In the genomic region with DNA sequence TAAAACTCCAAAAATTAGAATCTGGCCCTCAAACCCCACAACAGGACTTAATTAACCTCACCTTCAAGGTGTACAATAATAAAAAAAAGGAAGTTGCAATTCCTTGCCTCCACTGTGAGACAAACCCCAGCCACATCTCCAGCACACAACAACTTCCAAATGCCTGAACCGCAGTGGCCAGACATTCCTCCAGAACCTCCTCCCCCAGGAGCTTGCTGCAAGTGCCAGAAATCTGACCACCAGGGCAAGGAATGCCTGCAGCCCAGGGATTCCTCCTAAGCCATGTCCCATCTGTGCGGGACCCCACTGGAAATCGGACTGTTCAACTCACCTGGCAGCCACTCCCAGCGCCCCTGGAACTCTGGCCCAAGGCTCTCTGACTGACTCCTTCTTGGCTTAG, we compare ENCODE assay signal across 8 cellular contexts.
DNase-seq lines count a peak whose midpoint lies in the region; ATAC-seq, FAIRE-seq and TF ChIP-seq lines count a peak whose summit lies in the region.
"Not testable (repeated sequence)": the region's sequence is repeated elsewhere in the genome, so short reads cannot be mapped to it uniquely, and the experiment has no call there.

No MANE protein-coding gene starts in this region.

- not testable (repeated sequence) for H3K36me3 ChIP-seq in HUES6 (ENCODE audit: control insufficient read depth, insufficient read depth, low read length); Panc1 (ENCODE audit: control insufficient read depth, insufficient read depth, low read length); keratinocyte (ENCODE audit: control insufficient read depth in 2 of 2, extremely low read depth in 1 of 2, insufficient read depth in 2 of 2, low read length in 2 of 2)

- not testable (repeated sequence) for H3K9me1 ChIP-seq in keratinocyte (ENCODE audit: control insufficient read depth, extremely low read depth, insufficient read depth, low read length)

- dilution Hi-C loops in keratinocyte (cut with MboI; ENCODE audit: extremely low pct_ligation_motif_present, low sequenced_read_pairs): not testable (repeated sequence)

- ATAC-seq in Panc1: not testable (repeated sequence)

- H3K4me2 ChIP-seq in keratinocyte (ENCODE audit: control insufficient read depth, extremely low read depth, insufficient read depth, low read depth, low read length): peak overlapping the region; percentile 45

- POLR2A ChIA-PET in Panc1 (lab: Charles Lee): not testable (repeated sequence)

- peaks cover 22% of the 10 kb centered on the region for H3K4me1 ChIP-seq in HUES6 (ENCODE audit: control insufficient read depth, insufficient read depth, low read length)
- H3K4me1 ChIP-seq in Panc1 (ENCODE audit: control insufficient read depth, insufficient read depth, low read length): peaks cover 13% of the 10 kb centered on the region
- peaks cover 26% of the 10 kb centered on the region for H3K4me1 ChIP-seq in keratinocyte (ENCODE audit: control insufficient read depth, extremely low read depth, insufficient read depth, low read length)

- in situ Hi-C loops in Panc1 (cut with HindIII; ENCODE audit: low pct_unique_long_range_greater_than_20kb, low sequenced_read_pairs): not testable (repeated sequence)

- not testable (repeated sequence) for TF ChIP-seq CTCF in Panc1 (IDR thresholded peaks at IDR 0.05); keratinocyte (optimal IDR thresholded peaks at IDR 0.05 in 1 of 3, IDR thresholded peaks at IDR 0.05 in 1 of 3, conservative IDR thresholded peaks at IDR 0.05 in 1 of 3; ENCODE audit: extremely low read depth in 1 of 3, insufficient read depth in 2 of 3, low read length in 3 of 3); type B pancreatic cell (conservative IDR thresholded peaks at IDR 0.05)

- H3K9me3 ChIP-seq in HUES6 (ENCODE audit: control insufficient read depth, insufficient read depth, low read depth, low read length); Panc1 (ENCODE audit: control insufficient read depth, insufficient read depth, low read depth, low read length); keratinocyte (ENCODE audit: control insufficient read depth, low read depth, low read length): not testable (repeated sequence)

- not testable (repeated sequence) for H2AFZ ChIP-seq in keratinocyte (ENCODE audit: control insufficient read depth, low read length)

- H4K20me1 ChIP-seq in keratinocyte (ENCODE audit: control insufficient read depth, extremely low read depth, insufficient read depth, low read length): not testable (repeated sequence)

- not testable (repeated sequence) for H3K9me3 Mint-ChIP-seq in type B pancreatic cell

- H3K27me3 Mint-ChIP-seq in type B pancreatic cell: not testable (repeated sequence)

- H3K79me2 ChIP-seq in keratinocyte (ENCODE audit: control insufficient read depth, insufficient read depth, low read length): peaks cover 11% of the 10 kb centered on the region

- CTCF ChIA-PET in Panc1 (lab: Charles Lee): not testable (repeated sequence)

- intact Hi-C loops in Panc1 (cut with micrococcal nuclease; ENCODE audit: unreplicated experiment): not testable (repeated sequence)

- FAIRE-seq in keratinocyte (lab: Jason Lieb, UNC): not testable (repeated sequence)

- peak overlapping the region; percentile 45; the same call in 1 of the 2 replicates for H3K4me3 ChIP-seq in HUES6 (ENCODE audit: low read depth, low read length)
- H3K4me3 ChIP-seq in Panc1 (ENCODE audit: low read depth in 2 of 2, low read length in 2 of 2): peak overlapping the region; percentile 42 to 53
- peak overlapping the region; percentile 25 to 51 (median 40) for H3K4me3 ChIP-seq in keratinocyte (ENCODE audit: control insufficient read depth in 2 of 3, extremely low read depth in 1 of 3, insufficient read depth in 2 of 3, low read depth in 1 of 3, low read length in 3 of 3)

- peak; percentile 53 for DNase-seq in ELF-1 (ENCODE audit: low read depth, low spot score)
- not testable (repeated sequence) for DNase-seq in Panc1 (ENCODE audit: low read depth, low spot score); epithelial cell of prostate (ENCODE audit: low read depth, low spot score); keratinocyte (ENCODE audit: low read depth, low spot score); type B pancreatic cell (ENCODE audit: extremely low spot score, unreplicated experiment)
- peak; percentile 73 for DNase-seq in astrocyte of the hippocampus (ENCODE audit: low read depth, low spot score)
- DNase-seq in myocyte (ENCODE audit: low read depth): peak; percentile 49

- H3K9ac ChIP-seq in HUES6 (ENCODE audit: low read length) (peak overlapping the region; percentile 56), keratinocyte (ENCODE audit: control insufficient read depth, extremely low read depth, insufficient read depth, low read length) (peak overlapping the region; percentile 69)

- H3K4me3 Mint-ChIP-seq in type B pancreatic cell: peak overlapping the region; percentile 74

- peak overlapping the region; percentile 96 for H3K27ac Mint-ChIP-seq in type B pancreatic cell

- not testable (repeated sequence) for BruUV-seq in Panc1 (replicated peaks; lab: Mats Ljungman, UMichigan)

- not testable (repeated sequence) for H3K4me1 Mint-ChIP-seq in type B pancreatic cell (ENCODE audit: unreplicated experiment)

- not testable (repeated sequence) for H3K36me3 Mint-ChIP-seq in type B pancreatic cell

- not testable (repeated sequence) for H3K27ac ChIP-seq in HUES6 (ENCODE audit: low read depth, low read length)
- H3K27ac ChIP-seq in Panc1 (ENCODE audit: low read length): peak overlapping the region; percentile 73
- H3K27ac ChIP-seq in epithelial cell of prostate: peak overlapping the region; percentile 98
- H3K27ac ChIP-seq in keratinocyte (ENCODE audit: control insufficient read depth, insufficient read depth, low read length): peak overlapping the region; percentile 58

- H3K27me3 ChIP-seq in HUES6 (ENCODE audit: control insufficient read depth, insufficient read depth, low read length); Panc1 (ENCODE audit: control insufficient read depth, insufficient read depth, low read length); keratinocyte (ENCODE audit: control insufficient read depth, extremely low read depth, insufficient read depth, low read length): not testable (repeated sequence)
